21 cellular contexts compared by ENCODE assay signal in the genomic region with DNA sequence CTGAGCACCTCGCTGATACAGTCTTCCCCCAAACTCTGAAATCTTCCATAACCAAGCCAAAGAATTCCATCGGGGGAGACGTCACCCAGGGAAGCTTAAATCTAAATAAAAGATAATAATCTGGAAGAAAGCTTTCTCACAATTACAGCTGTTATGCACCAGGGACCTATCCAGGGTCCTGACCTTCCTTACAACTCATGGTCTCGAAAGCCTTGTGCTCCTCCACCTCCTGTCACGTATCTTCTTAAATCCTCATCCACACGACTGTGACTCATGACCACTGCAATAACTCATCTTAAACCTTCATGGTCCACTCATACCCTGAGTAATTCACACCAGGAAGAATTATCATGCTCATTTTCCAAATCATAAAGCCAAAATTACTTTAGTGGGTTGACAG.
DNase-seq lines count a peak whose midpoint lies in the region; ATAC-seq, FAIRE-seq and TF ChIP-seq lines count a peak whose summit lies in the region.
"Had no signal": no experiment of that assay in that cellular context is flagged by ENCODE, and none has a peak within 500 bp of the region (broad histone marks: within the 10 kb centered on the region; RNA-seq: fewer than 3 reads in every experiment).

No MANE protein-coding gene starts in this region.

- peak; percentile 54 for DNase-seq in A172 (ENCODE audit: low spot score)
- DNase-seq in HTR-8/SVneo (ENCODE audit: insufficient read length, low spot score): peak; percentile 53
- peak; percentile 74 for DNase-seq in RKO (ENCODE audit: low spot score)
- DNase-seq in epithelial cell of prostate (ENCODE audit: low read depth, low spot score): peak; percentile 10
- no peak for DNase-seq in activated T-cell treated with anti-CD3 and anti-CD28 coated beads, Interleukin-2, amount 50 U/mL, for 72 hours
- DNase-seq in left lung: no peak
- DNase-seq in tibial artery: no peak
- DNase-seq: activated gamma-delta T cell; aorta; CD8-positive, alpha-beta T cell; cortex of kidney; esophagus squamous epithelium; lower lobe of right lung; NCI-H1105; nephron progenitor cell; stimulated activated CD4-positive, alpha-beta T cell treated with anti-CD3 and anti-CD28 coated beads, Interleukin-1b, Interleukin-23, amount 100 ng/mL, for 48 hours; WERI-Rb-1 had no signal

- no peak for FAIRE-seq in HTR-8/SVneo (lab: Jason Lieb, UNC)
- FAIRE-seq: A204.1, G401.6 had no signal

- no peak overlapping the region for H3K27ac Mint-ChIP-seq in activated T-cell treated with anti-CD3 and anti-CD28 coated beads, Interleukin-2, amount 50 U/mL, for 72 hours
- H3K27ac Mint-ChIP-seq: CD8-positive, alpha-beta T cell; nephron progenitor cell had no signal

- H3K9me3 ChIP-seq in left lung: peaks cover 0 to 6% of the 10 kb centered on the region in 2 donors
- no peaks in the 10 kb centered on the region for H3K9me3 ChIP-seq in tibial artery
- H3K9me3 ChIP-seq: esophagus squamous epithelium, lower lobe of right lung, suprapubic skin had no signal

- no peak overlapping the region for H3K4me3 Mint-ChIP-seq in activated T-cell treated with anti-CD3 and anti-CD28 coated beads, Interleukin-2, amount 50 U/mL, for 72 hours
- H3K4me3 Mint-ChIP-seq: CD8-positive, alpha-beta T cell; nephron progenitor cell had no signal

- H3K36me3 ChIP-seq in left lung (no peaks in the 10 kb centered on the region), tibial artery (no peaks in the 10 kb centered on the region)
- H3K36me3 ChIP-seq: esophagus squamous epithelium, lower lobe of right lung, suprapubic skin, WERI-Rb-1 had no signal

- H3K9me3 Mint-ChIP-seq in activated T-cell treated with anti-CD3 and anti-CD28 coated beads, Interleukin-2, amount 50 U/mL, for 72 hours: peaks cover 2 to 6% of the 10 kb centered on the region in 2 donors

- H3K4me1 ChIP-seq in left lung (no peaks in the 10 kb centered on the region), tibial artery (no peaks in the 10 kb centered on the region)
- H3K4me1 ChIP-seq: esophagus squamous epithelium, lower lobe of right lung, suprapubic skin had no signal

- H3K27ac ChIP-seq in epithelial cell of prostate (no peak overlapping the region), left lung (no peak overlapping the region), tibial artery (no peak overlapping the region)
- H3K27ac ChIP-seq: esophagus squamous epithelium, lower lobe of right lung, suprapubic skin, WERI-Rb-1 had no signal

- H3K4me1 Mint-ChIP-seq in activated T-cell treated with anti-CD3 and anti-CD28 coated beads, Interleukin-2, amount 50 U/mL, for 72 hours (ENCODE audit: low read depth): no peaks in the 10 kb centered on the region
- H3K4me1 Mint-ChIP-seq: nephron progenitor cell had no signal

- H3K4me3 ChIP-seq in left lung: no peak overlapping the region
- H3K4me3 ChIP-seq in tibial artery: no peak overlapping the region
- H3K4me3 ChIP-seq: esophagus squamous epithelium, lower lobe of right lung, suprapubic skin had no signal

- TF ChIP-seq CTCF in left lung (IDR thresholded peaks at IDR 0.05): no peak
- no peak for TF ChIP-seq CTCF in tibial artery (IDR thresholded peaks at IDR 0.05)

- no peak for ATAC-seq in GM19452 (IDR thresholded peaks at IDR 0.05; ENCODE audit: unreplicated experiment)
- ATAC-seq in activated T-cell treated with anti-CD3 and anti-CD28 coated beads, Interleukin-2, amount 50 U/mL, for 72 hours (replicated peaks in 1 of 2): no peak
- ATAC-seq in left lung: no peak
- ATAC-seq: CD8-positive, alpha-beta T cell; lower lobe of right lung had no signal

- no peaks in the 10 kb centered on the region for H3K27me3 Mint-ChIP-seq in activated T-cell treated with anti-CD3 and anti-CD28 coated beads, Interleukin-2, amount 50 U/mL, for 72 hours (ENCODE audit: low read depth)

- intact Hi-C loops in left lung (cut with DNase I) (no loop called here), tibial artery (cut with DNase I; ENCODE audit: low total_unique reads) (no loop called here)

- H3K27me3 ChIP-seq in left lung (no peaks in the 10 kb centered on the region), tibial artery (no peaks in the 10 kb centered on the region)
- H3K27me3 ChIP-seq: esophagus squamous epithelium, suprapubic skin had no signal

- peaks cover 0 to 1% of the 10 kb centered on the region in 2 donors for H3K36me3 Mint-ChIP-seq in activated T-cell treated with anti-CD3 and anti-CD28 coated beads, Interleukin-2, amount 50 U/mL, for 72 hours (ENCODE audit: insufficient read depth in 2 of 2)
- H3K36me3 Mint-ChIP-seq: CD8-positive, alpha-beta T cell had no signal

Comparison
In these comparisons a context has a peak if more than half of its experiments do, and no peak if none do; other contexts are left out.
1. DNase-seq: peak in A172 (single experiment), HTR-8/SVneo (single experiment), RKO (single experiment) and epithelial cell of prostate (single experiment); none in activated T-cell treated with anti-CD3 and anti-CD28 coated beads, Interleukin-2, amount 50 U/mL, for 72 hours (0 of 2), left lung (0 of 2) and tibial artery (0 of 2).